In genomic region chr20:60246751-60247150, GRCh38 we compare ENCODE assay signal across 35 cellular contexts.
"Had no signal": no experiment of that assay in that cellular context is flagged by ENCODE, and none has a peak within 500 bp of the region (broad histone marks: within the 10 kb centered on the region; RNA-seq: fewer than 3 reads in every experiment).

No MANE protein-coding gene starts in this region.

- ATAC-seq: activated CD8-positive, alpha-beta T cell treated with anti-CD3 and anti-CD28 coated beads for 36 hours; activated naive CD8-positive, alpha-beta T cell treated with anti-CD3 and anti-CD28 coated beads, Interleukin-2, amount 50 U/mL, for 24 hours; PC-3 had no signal

- H3K4me1 Mint-ChIP-seq: activated CD4-positive, alpha-beta T cell treated with anti-CD3 and anti-CD28 coated beads, Interleukin-2, amount 10 ng/mL, durations not matched to agents 24 days and 14 days; activated naive CD4-positive, alpha-beta T cell treated with anti-CD3 and anti-CD28 coated beads, Interleukin-2, amount 10 ng/mL, durations not matched to agents 7 days and 5 days; activated naive CD8-positive, alpha-beta T cell treated with anti-CD3 and anti-CD28 coated beads, Interleukin-2, amount 50 U/mL, for 24 hours; brain had no signal

- DNase-seq: activated CD4-positive, alpha-beta T cell treated with anti-CD3 and anti-CD28 coated beads, Interleukin-2, amount 10 ng/mL, durations not matched to agents 24 days and 14 days; activated CD4-positive, alpha-beta T cell treated with anti-CD3 and anti-CD28 coated beads, Interleukin-2, amount 50 U/mL, for 4 hours; activated CD8-positive, alpha-beta T cell treated with anti-CD3 and anti-CD28 coated beads for 36 hours; activated effector memory CD4-positive, alpha-beta T cell treated with Interleukin-2 at 50 U/mL for 16 hours; activated naive CD4-positive, alpha-beta T cell treated with anti-CD3 and anti-CD28 coated beads, Interleukin-2, amount 10 ng/mL, durations not matched to agents 7 days and 5 days; activated naive CD8-positive, alpha-beta T cell treated with anti-CD3 and anti-CD28 coated beads, Interleukin-2, amount 50 U/mL, for 24 hours; activated T-cell treated with anti-CD3 and anti-CD28 coated beads for 4 hours; activated T-cell treated with anti-CD3 and anti-CD28 coated beads, Interleukin-2, amount 50 U/mL, for 48 hours; anterior cingulate cortex; caudate nucleus; cerebellar nuclear complex; Kasumi-1; MM.1S; NCI-H1092 treated with DMSO at 0.1 percent for 48 hours; NCI-H1417; NCI-H146; NCI-H187; NCI-H2029 treated with DMSO at 0.1 percent for 48 hours; NCI-H2107; NCI-H2171; NCI-H510A; NCI-H526; NCI-H748 treated with DMSO at 0.1 percent for 48 hours; NK-92 treated with Interleukin-12 subunit alpha and Interleukin-12 subunit beta, amount 100 ng/mL, for 24 hours; PC-3; Peyer's patch; RPMI8226; SHP77 treated with DMSO at 0.1 percent for 48 hours; SK-N-SH had no signal

- FAIRE-seq: bronchial epithelial cell, TTC549 had no signal

- H3K36me3 Mint-ChIP-seq: activated naive CD4-positive, alpha-beta T cell treated with anti-CD3 and anti-CD28 coated beads, Interleukin-2, amount 10 ng/mL, durations not matched to agents 7 days and 5 days; activated naive CD8-positive, alpha-beta T cell; brain had no signal

- H3K27ac Mint-ChIP-seq: activated CD4-positive, alpha-beta T cell treated with anti-CD3 and anti-CD28 coated beads, Interleukin-2, amount 10 ng/mL, durations not matched to agents 24 days and 14 days; activated CD8-positive, alpha-beta T cell treated with anti-CD3 and anti-CD28 coated beads for 36 hours; activated naive CD4-positive, alpha-beta T cell treated with anti-CD3 and anti-CD28 coated beads, Interleukin-2, amount 10 ng/mL, durations not matched to agents 7 days and 5 days; activated naive CD8-positive, alpha-beta T cell; activated naive CD8-positive, alpha-beta T cell treated with anti-CD3 and anti-CD28 coated beads, Interleukin-2, amount 50 U/mL, for 24 hours; brain; T-helper 1 cell treated with Interleukin-12 subunit alpha and Interleukin-12 subunit beta and Interleukin-4 antibody, amounts not matched to agents 30 μg/mL and 1 μg/mL, for 36 hours; T-helper 2 cell treated with Interferon-gamma antibody and Interleukin-4, amounts not matched to agents 5 μg/mL and 100 μg/mL, for 36 hours had no signal

- H3K27me3 Mint-ChIP-seq: activated CD4-positive, alpha-beta T cell treated with anti-CD3 and anti-CD28 coated beads, Interleukin-2, amount 10 ng/mL, durations not matched to agents 24 days and 14 days; activated CD8-positive, alpha-beta T cell treated with anti-CD3 and anti-CD28 coated beads for 36 hours; activated naive CD8-positive, alpha-beta T cell; activated naive CD8-positive, alpha-beta T cell treated with anti-CD3 and anti-CD28 coated beads, Interleukin-2, amount 50 U/mL, for 24 hours had no signal

- H3K4me3 Mint-ChIP-seq: activated CD4-positive, alpha-beta T cell treated with anti-CD3 and anti-CD28 coated beads, Interleukin-2, amount 10 ng/mL, durations not matched to agents 24 days and 14 days; activated CD8-positive, alpha-beta T cell treated with anti-CD3 and anti-CD28 coated beads for 36 hours; activated naive CD4-positive, alpha-beta T cell treated with anti-CD3 and anti-CD28 coated beads, Interleukin-2, amount 10 ng/mL, durations not matched to agents 7 days and 5 days; activated naive CD8-positive, alpha-beta T cell; activated naive CD8-positive, alpha-beta T cell treated with anti-CD3 and anti-CD28 coated beads, Interleukin-2, amount 50 U/mL, for 24 hours; brain; T-helper 1 cell treated with Interleukin-12 subunit alpha and Interleukin-12 subunit beta and Interleukin-4 antibody, amounts not matched to agents 30 μg/mL and 1 μg/mL, for 36 hours; T-helper 2 cell treated with Interferon-gamma antibody and Interleukin-4, amounts not matched to agents 5 μg/mL and 100 μg/mL, for 36 hours had no signal

- H3K9me3 Mint-ChIP-seq: activated CD4-positive, alpha-beta T cell treated with anti-CD3 and anti-CD28 coated beads, Interleukin-2, amount 10 ng/mL, durations not matched to agents 24 days and 14 days; activated CD8-positive, alpha-beta T cell treated with anti-CD3 and anti-CD28 coated beads for 36 hours; activated naive CD4-positive, alpha-beta T cell treated with anti-CD3 and anti-CD28 coated beads, Interleukin-2, amount 10 ng/mL, durations not matched to agents 7 days and 5 days; activated naive CD8-positive, alpha-beta T cell treated with anti-CD3 and anti-CD28 coated beads, Interleukin-2, amount 50 U/mL, for 24 hours; T-helper 1 cell treated with Interleukin-12 subunit alpha and Interleukin-12 subunit beta and Interleukin-4 antibody, amounts not matched to agents 30 μg/mL and 1 μg/mL, for 36 hours; T-helper 2 cell treated with Interferon-gamma antibody and Interleukin-4, amounts not matched to agents 5 μg/mL and 100 μg/mL, for 36 hours had no signal
